36 cellular contexts compared by ENCODE assay signal in the genomic region with DNA sequence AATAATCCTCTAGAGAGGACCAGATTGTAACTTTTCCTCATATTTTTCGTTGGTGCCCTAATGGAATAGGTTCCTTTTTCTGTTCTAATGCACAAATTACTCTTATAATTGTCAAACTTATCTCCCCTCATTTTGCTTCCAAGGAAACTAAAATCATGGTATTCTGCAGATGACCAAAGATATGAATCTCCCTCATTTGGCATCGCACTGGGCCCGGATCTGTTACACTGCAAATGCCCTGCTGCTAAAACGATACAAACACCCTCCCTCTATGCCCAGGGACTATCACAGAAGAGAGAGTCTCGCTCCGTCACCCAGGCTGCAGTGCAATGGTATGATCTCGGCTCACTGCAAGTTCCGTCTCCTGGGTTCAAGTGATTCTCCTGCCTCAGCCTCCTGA. TPM values are rescaled to one million over a fixed set of nuclear protein-coding genes. Genes with fewer than 3 reads are reported as not detected.
"Had no signal": no experiment of that assay in that cellular context is flagged by ENCODE, and none has a peak within 500 bp of the region (broad histone marks: within the 10 kb centered on the region; RNA-seq: fewer than 3 reads in every experiment).

No MANE protein-coding gene starts in this region.

- H3K9me3 ChIP-seq: MG63 had no signal

- H3K36me3 ChIP-seq: MG63 had no signal

- H3K27me3 ChIP-seq: MG63 had no signal

- H3K4me3 ChIP-seq: MG63 had no signal

- DNase-seq: Karpas-422, Kasumi-1, MG63, MM.1S, MV-4-11, NCI-H1048, NCI-H1092, NCI-H1092 treated with DMSO at 0.1 percent for 48 hours, NCI-H1105, NCI-H1105 treated with DMSO at 0.1 percent for 48 hours, NCI-H1417, NCI-H1417 treated with DMSO at 0.1 percent for 48 hours, NCI-H1436, NCI-H1436 treated with DMSO at 0.1 percent for 48 hours, NCI-H146, NCI-H1694, NCI-H1694 treated with DMSO at 0.1 percent for 48 hours, NCI-H187, NCI-H187 treated with DMSO at 0.1 percent for 48 hours, NCI-H1930, NCI-H2029, NCI-H2029 treated with DMSO at 0.1 percent for 48 hours, NCI-H2081, NCI-H2081 treated with DMSO at 0.1 percent for 48 hours, NCI-H2107, NCI-H2171, NCI-H2171 treated with DMSO at 0.1 percent for 48 hours, NCI-H2227 treated with DMSO at 0.1 percent for 48 hours, NCI-H226, NCI-H345, NCI-H446, NCI-H446 treated with DMSO at 0.1 percent for 48 hours, NCI-H510A, NCI-H510A treated with DMSO at 0.1 percent for 48 hours had no signal

RNA-seq across cellular contexts. Expression of a gene that starts 7.6 kb away (rescaled TPM):
- total RNA-seq: LHCN-M2 had no signal

RNA-seq across cellular contexts. Expression of a gene that starts 9.4 kb away (rescaled TPM):
- total RNA-seq: LHCN-M2, M059J had no signal
